Comparison of ENCODE assay signal across 18 cellular contexts in the genomic region with DNA sequence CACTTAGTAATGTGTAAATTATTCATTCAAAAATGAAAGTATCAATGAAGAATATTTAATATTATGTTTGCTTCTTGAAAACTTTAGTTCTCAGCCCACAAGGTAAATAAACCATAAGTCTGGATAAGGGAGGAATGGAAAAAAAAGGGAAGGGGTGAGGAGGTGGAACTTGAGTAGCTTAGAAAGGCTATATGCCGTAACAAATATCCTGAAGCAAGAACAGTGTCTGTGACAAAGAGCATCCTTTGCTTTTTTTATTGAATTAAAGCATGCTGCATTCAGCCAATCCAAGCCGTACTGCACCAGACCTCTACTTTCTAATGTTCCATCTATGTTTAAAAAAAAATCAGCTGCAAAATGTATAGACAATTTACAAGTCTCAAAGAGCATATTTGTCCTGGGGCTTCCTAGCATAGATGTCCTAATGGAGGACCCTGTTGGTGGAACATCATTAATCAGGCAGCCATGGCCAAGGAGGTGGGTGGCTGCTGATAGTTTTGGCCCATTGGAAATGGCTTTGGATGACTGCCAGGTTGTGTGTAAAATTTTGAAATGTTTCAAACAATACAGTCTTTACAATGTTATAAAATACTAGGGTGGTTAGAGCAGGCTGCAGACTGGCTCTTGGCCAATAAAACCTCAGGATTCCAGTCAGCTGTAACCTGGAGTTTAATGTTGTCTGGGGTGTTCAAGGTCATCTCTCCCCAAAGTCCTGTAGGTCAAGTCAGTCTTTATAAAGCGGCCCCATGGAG.
DNase-seq lines count a peak whose midpoint lies in the region; ATAC-seq and TF ChIP-seq lines count a peak whose summit lies in the region.
"Had no signal": no experiment of that assay in that cellular context is flagged by ENCODE, and none has a peak within 500 bp of the region (broad histone marks: within the 10 kb centered on the region; RNA-seq: fewer than 3 reads in every experiment).

No MANE protein-coding gene starts in this region.

- H3K4me3 ChIP-seq in BE2C (ENCODE audit: low read depth, low read length) (peak overlapping the region; percentile 12), fibroblast of villous mesenchyme (ENCODE audit: low read depth, low read length) (no peak overlapping the region), trophoblast cell (ENCODE audit: low read depth, low read length) (no peak overlapping the region)
- H3K4me3 ChIP-seq: esophagus squamous epithelium, skin epidermis had no signal

- no peak overlapping the region for H3K18ac ChIP-seq in trophoblast cell (ENCODE audit: low read length)

- TF ChIP-seq CTCF in BE2C (IDR thresholded peaks at IDR 0.05; ENCODE audit: low read depth, low read length) (no peak), fibroblast of villous mesenchyme (IDR thresholded peaks at IDR 0.05; ENCODE audit: insufficient read depth, low read depth, low read length) (no peak)

- peak; percentile 85 for DNase-seq in BE2C
- peak; percentile 6 for DNase-seq in LoVo (ENCODE audit: low spot score)
- DNase-seq in NCI-H748 (lab: John Stamatoyannopoulos, UW; ENCODE audit: unreplicated experiment), result peak; percentile 90
- peak; percentile 12 for DNase-seq in fibroblast of villous mesenchyme (ENCODE audit: low read depth)
- no peak for DNase-seq in AG08396 (ENCODE audit: low spot score)
- DNase-seq in trophoblast cell, result no peak
- DNase-seq in caudate nucleus (lab: John Stamatoyannopoulos, UW), result no peak
- DNase-seq: CD8-positive, alpha-beta memory T cell; esophagus squamous epithelium; H9; hippocampal formation; IMR-90; NCI-H1436 treated with DMSO at 0.1 percent for 48 hours; SHP77 treated with DMSO at 0.1 percent for 48 hours; T-helper 9 cell had no signal

- peaks cover 13% of the 10 kb centered on the region for H3K4me1 ChIP-seq in BE2C
- H3K4me1 ChIP-seq in trophoblast cell (ENCODE audit: control insufficient read depth in 1 of 2, insufficient read depth in 2 of 2, low read length in 2 of 2), result no peaks in the 10 kb centered on the region
- H3K4me1 ChIP-seq: esophagus squamous epithelium had no signal

- no peaks in the 10 kb centered on the region for H3K79me2 ChIP-seq in trophoblast cell (ENCODE audit: control insufficient read depth, insufficient read depth, low read length, poor library complexity)

- H2AFZ ChIP-seq in trophoblast cell (ENCODE audit: insufficient read depth, low read length, poor library complexity), result no peak overlapping the region

- no peak overlapping the region for H2BK12ac ChIP-seq in trophoblast cell (ENCODE audit: low read length)

- H3K27ac ChIP-seq in trophoblast cell (ENCODE audit: low read depth, low read length) (no peak overlapping the region), caudate nucleus (ENCODE audit: low read depth, low read length) (no peak overlapping the region)
- H3K27ac ChIP-seq: esophagus squamous epithelium, skin epidermis had no signal

- no peaks in the 10 kb centered on the region for H3K79me1 ChIP-seq in trophoblast cell (ENCODE audit: low read length)

- H3K4me2 ChIP-seq in trophoblast cell (ENCODE audit: low read length), result no peak overlapping the region

- H3K9me3 ChIP-seq in BE2C, result no peaks in the 10 kb centered on the region
- H3K9me3 ChIP-seq in trophoblast cell (ENCODE audit: insufficient read depth, low read depth, low read length), result no peaks in the 10 kb centered on the region
- H3K9me3 ChIP-seq: esophagus squamous epithelium had no signal

- H3K23ac ChIP-seq in trophoblast cell (ENCODE audit: low read length), result no peak overlapping the region

- no peak overlapping the region for H4K91ac ChIP-seq in trophoblast cell (ENCODE audit: low read depth, low read length)

- H4K8ac ChIP-seq in trophoblast cell (ENCODE audit: low read depth, low read length), result no peak overlapping the region

- H3K36me3 ChIP-seq in BE2C, result no peaks in the 10 kb centered on the region
- H3K36me3 ChIP-seq in trophoblast cell (ENCODE audit: control insufficient read depth in 1 of 2, insufficient read depth in 2 of 2, low read length in 2 of 2), result no peaks in the 10 kb centered on the region
- H3K36me3 ChIP-seq: esophagus squamous epithelium had no signal

- H3K27me3 ChIP-seq in BE2C (no peaks in the 10 kb centered on the region), trophoblast cell (ENCODE audit: insufficient read depth, low read length) (no peaks in the 10 kb centered on the region)
- H3K27me3 ChIP-seq: esophagus squamous epithelium had no signal

- no peak overlapping the region for H3K4ac ChIP-seq in trophoblast cell (ENCODE audit: low read depth, low read length)

- no peak overlapping the region for H2BK120ac ChIP-seq in trophoblast cell (ENCODE audit: insufficient read depth, low read length, poor library complexity)

- H2AK5ac ChIP-seq in trophoblast cell (ENCODE audit: low read length), result no peak overlapping the region

- no peak for ATAC-seq in GM19455 (IDR thresholded peaks at IDR 0.05; ENCODE audit: unreplicated experiment)
- ATAC-seq: stimulated activated memory B cell treated with anti-CD40 and anti-IgM and Interleukin-4, amounts not matched to agents 10 μg/mL and 1 μg/mL and 100 μg/mL, for 72 hours had no signal

- no peak overlapping the region for H2BK5ac ChIP-seq in trophoblast cell (ENCODE audit: low read depth, low read length, poor library complexity)

- WGBS in trophoblast cell (ENCODE audit: extremely low coverage, insufficient coverage, insufficient read length), result no CpG with 5 or more reads among the region's 3 CpGs

- no peak overlapping the region for H4K12ac ChIP-seq in trophoblast cell (ENCODE audit: low read depth, low read length)

- H3K14ac ChIP-seq in trophoblast cell (ENCODE audit: low read length), result no peak overlapping the region

- H3K9ac ChIP-seq in trophoblast cell (ENCODE audit: low read length), result no peak overlapping the region

Comparison
In these comparisons a context has a peak if more than half of its experiments do, and no peak if none do; other contexts are left out.
1. DNase-seq: peak in BE2C (single experiment), LoVo (single experiment), NCI-H748 (single experiment) and fibroblast of villous mesenchyme (single experiment); none in AG08396 (single experiment), trophoblast cell (0 of 2) and caudate nucleus (0 of 61).